Comparison of ENCODE assay signal across 23 cellular contexts in the genomic region with DNA sequence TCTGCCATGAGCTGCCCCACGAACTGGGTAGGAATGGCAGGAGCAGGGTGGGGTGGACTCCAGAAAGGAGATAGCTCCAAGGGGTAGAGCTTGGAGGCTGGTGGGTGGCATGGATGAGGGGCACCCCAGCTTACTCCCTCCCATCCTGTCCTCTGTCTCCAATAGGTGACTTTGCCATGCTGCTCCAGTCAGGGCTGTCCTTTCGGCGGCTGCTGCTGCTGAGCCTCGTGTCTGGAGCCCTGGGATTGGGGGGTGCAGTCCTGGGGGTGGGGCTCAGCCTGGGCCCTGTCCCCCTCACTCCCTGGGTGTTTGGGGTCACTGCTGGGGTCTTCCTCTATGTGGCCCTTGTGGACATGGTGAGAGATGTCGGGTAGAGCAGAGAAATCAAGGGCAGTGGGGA. TPM values are rescaled to one million over a fixed set of nuclear protein-coding genes. Genes with fewer than 3 reads are reported as not detected.
"Had no signal": no experiment of that assay in that cellular context is flagged by ENCODE, and none has a peak within 500 bp of the region (broad histone marks: within the 10 kb centered on the region; RNA-seq: fewer than 3 reads in every experiment).

No MANE protein-coding gene starts in this region.

- DNase-seq: activated CD4-positive, alpha-beta memory T cell treated with anti-CD3 and anti-CD28 coated beads, Interleukin-2, amount 10 ng/mL, durations not matched to agents 7 days and 5 days; activated CD4-positive, alpha-beta T cell treated with anti-CD3 and anti-CD28 coated beads for 36 hours; activated CD4-positive, alpha-beta T cell treated with anti-CD3 and anti-CD28 coated beads, Interleukin-2, amount 50 U/mL, for 1 hour; activated naive CD4-positive, alpha-beta T cell treated with anti-CD3 and anti-CD28 coated beads, Interleukin-2, amount 50 U/mL, for 16 hours; activated naive CD8-positive, alpha-beta T cell treated with anti-CD3 and anti-CD28 coated beads, Interleukin-2, amount 10 ng/mL, durations not matched to agents 7 days and 5 days; activated T-cell treated with anti-CD3 and anti-CD28 coated beads, Interleukin-2, amount 50 U/mL, for 72 hours; adrenal gland; anterior cingulate cortex; KG1; NCI-H1092 treated with DMSO at 0.1 percent for 48 hours; NCI-H1417 treated with DMSO at 0.1 percent for 48 hours; NCI-H1694; NCI-H2029; NCI-H345; NCI-H510A; NCI-H526 treated with DMSO at 0.1 percent for 48 hours; NCI-H82; SIG-M5; T-cell; WERI-Rb-1 had no signal

- ATAC-seq: activated CD4-positive, alpha-beta T cell treated with anti-CD3 and anti-CD28 coated beads for 36 hours; activated T-cell treated with anti-CD3 and anti-CD28 coated beads, Interleukin-2, amount 50 U/mL, for 72 hours; T-cell had no signal

- H3K27me3 ChIP-seq: adrenal gland had no signal

- H3K27ac ChIP-seq: adrenal gland, WERI-Rb-1 had no signal

- H3K9me3 ChIP-seq: adrenal gland had no signal

- FAIRE-seq: bronchial epithelial cell, RCC 7860 had no signal

- H3K4me3 ChIP-seq: adrenal gland had no signal

RNA-seq across cellular contexts. Expression of gene SLC39A5, which starts 7.1 kb away (rescaled TPM):
- total RNA-seq: MCF 10A had no signal
